ENCODE assay signal across 13 cellular contexts in the genomic region with DNA sequence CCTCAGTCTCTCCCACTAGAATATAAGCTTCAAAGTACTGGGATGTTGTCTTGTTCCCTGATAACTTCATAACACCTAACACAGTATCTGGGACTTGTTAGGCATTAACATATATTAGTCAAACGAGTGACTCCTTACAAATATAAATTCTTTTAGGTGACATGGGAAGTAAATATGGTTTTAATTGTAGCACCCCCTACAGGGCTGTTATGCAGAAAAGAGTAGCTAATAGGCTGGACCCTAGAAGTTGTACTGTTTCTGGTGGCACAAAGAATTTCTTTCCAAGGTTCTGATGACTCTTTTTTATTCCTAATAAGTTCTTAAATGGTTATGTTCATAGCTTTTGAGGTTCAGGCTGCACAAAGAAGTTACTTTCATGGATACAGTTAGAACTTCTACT. TPM values are rescaled to one million over a fixed set of nuclear protein-coding genes. Genes with fewer than 3 reads are reported as not detected.
DNase-seq lines count a peak whose midpoint lies in the region; ATAC-seq and TF ChIP-seq lines count a peak whose summit lies in the region.
"Had no signal": no experiment of that assay in that cellular context is flagged by ENCODE, and none has a peak within 500 bp of the region (broad histone marks: within the 10 kb centered on the region; RNA-seq: fewer than 3 reads in every experiment).

No MANE protein-coding gene starts in this region.

- H4K91ac ChIP-seq in IMR-90 (ENCODE audit: insufficient read depth, low read depth, low read length): no peak overlapping the region

- H3K4me2 ChIP-seq in DOHH2 (ENCODE audit: low read length) (no peak overlapping the region), IMR-90 (ENCODE audit: low read depth, low read length) (no peak overlapping the region)

- H3K79me2 ChIP-seq in DOHH2 (ENCODE audit: control insufficient read depth, low read length): peaks cover 8% of the 10 kb centered on the region

- TF ChIP-seq POLR2A in IMR-90 (IDR thresholded peaks at IDR 0.05; ENCODE audit: low read depth, low read length): no peak

- H4K5ac ChIP-seq in IMR-90 (ENCODE audit: low read depth, low read length): no peak overlapping the region

- BruUV-seq in IMR-90 (replicated peaks; lab: Mats Ljungman, UMichigan): no TSS peak

- H3K27me3 ChIP-seq in DOHH2 (ENCODE audit: control insufficient read depth, low read length) (no peaks in the 10 kb centered on the region), IMR-90 (ENCODE audit: control insufficient read depth, insufficient read depth, low read length) (no peaks in the 10 kb centered on the region)

- peak; percentile 60 for TF ChIP-seq CTCF in DOHH2 (IDR thresholded peaks at IDR 0.05; ENCODE audit: low read depth, low read length, poor library complexity, severe bottlenecking)
- peak; percentile 24; the same call in 1 of the 2 replicates for TF ChIP-seq CTCF in IMR-90 (conservative IDR thresholded peaks at IDR 0.05; ENCODE audit: low read depth, low read length)

- DNase-seq in IMR-90 (no peak), amniotic epithelial cell (ENCODE audit: low read depth) (peak; percentile 8), lung microvascular endothelial cell (ENCODE audit: low read depth in 2 of 2) (peak; percentile 28 to 38)
- no peak for DNase-seq in stimulated activated naive CD4-positive, alpha-beta T cell (lab: John Stamatoyannopoulos, UW)
- DNase-seq: activated CD4-positive, alpha-beta T cell treated with anti-CD3 and anti-CD28 coated beads, Interleukin-2, amount 50 U/mL, for 4 hours; activated naive CD8-positive, alpha-beta T cell treated with anti-CD3 and anti-CD28 coated beads for 36 hours; effector memory CD4-positive, alpha-beta T cell; naive thymus-derived CD8-positive, alpha-beta T cell; NCI-H2029 treated with DMSO at 0.1 percent for 48 hours; SHP77 treated with DMSO at 0.1 percent for 48 hours had no signal

- no peak overlapping the region for H2AK5ac ChIP-seq in IMR-90 (ENCODE audit: low read depth, low read length)

- H4K8ac ChIP-seq in IMR-90 (ENCODE audit: low read depth in 2 of 2, low read length in 2 of 2): no peak overlapping the region

- H3K27ac ChIP-seq in DOHH2 (ENCODE audit: low read depth, low read length): no peak overlapping the region
- no peak overlapping the region for H3K27ac ChIP-seq in IMR-90 (ENCODE audit: insufficient read depth, low read length)

- no peaks in the 10 kb centered on the region for H3F3A ChIP-seq in DOHH2 (ENCODE audit: control insufficient read depth, insufficient read depth)

- no peak overlapping the region for H2AK9ac ChIP-seq in IMR-90 (replicated peaks; ENCODE audit: low read depth, low read length, poor library complexity)

- CTCF ChIA-PET in IMR-90 (lab: Yijun Ruan, JAX): interaction anchor here (0.6 to 1.2 kb wide), 5 partner anchors 13 to 853 kb away, joined by 3 to 5 read pairs (median 3); no protein-coding TSS in a partner anchor

- ATAC-seq in IMR-90 (ENCODE audit: low read depth) (no peak; the same call in 1 of the 2 replicates), GM21529 (IDR thresholded peaks at IDR 0.05; ENCODE audit: unreplicated experiment) (no peak), HG02678 (IDR thresholded peaks at IDR 0.05; ENCODE audit: unreplicated experiment) (no peak)
- ATAC-seq: naive thymus-derived CD8-positive, alpha-beta T cell had no signal

- POLR2A ChIA-PET in IMR-90 (lab: Charles Lee; ENCODE audit: unreplicated experiment): no interaction called here

- H3K9me1 ChIP-seq in IMR-90 (ENCODE audit: insufficient read depth, low read length): peaks cover 4% of the 10 kb centered on the region; the same call in 1 of the 2 replicates

- no peak overlapping the region for H3K4ac ChIP-seq in IMR-90 (ENCODE audit: low read depth, low read length)

- no peak overlapping the region for H2BK20ac ChIP-seq in IMR-90 (ENCODE audit: low read depth, low read length)

- peaks cover 9 to 33% of the 10 kb centered on the region in 2 experiments; a peak in 3 of 4 replicates for H3K79me1 ChIP-seq in IMR-90 (ENCODE audit: low read depth in 1 of 2, low read length in 2 of 2)

- H2BK15ac ChIP-seq in IMR-90 (ENCODE audit: low read depth, low read length): no peak overlapping the region

- H3K56ac ChIP-seq in IMR-90 (ENCODE audit: extremely low read depth, insufficient read depth, low read length): no peak overlapping the region

- no peak overlapping the region for H3K18ac ChIP-seq in IMR-90 (ENCODE audit: low read depth, low read length)

- peaks cover 31% of the 10 kb centered on the region for H3K4me1 ChIP-seq in DOHH2 (ENCODE audit: control insufficient read depth, low read length)
- no peaks in the 10 kb centered on the region for H3K4me1 ChIP-seq in IMR-90 (ENCODE audit: control insufficient read depth, insufficient read depth, low read length)

- H3K36me3 ChIP-seq in DOHH2 (ENCODE audit: control insufficient read depth, low read length) (peaks cover 83% of the 10 kb centered on the region), IMR-90 (ENCODE audit: control insufficient read depth, insufficient read depth, low read length) (peaks cover 45% of the 10 kb centered on the region)

- no CpG with 5 or more reads among the region's 1 CpG for WGBS in IMR-90 (ENCODE audit: extremely low coverage in 2 of 2, insufficient read length in 1 of 2), 2 experiments

- H2BK120ac ChIP-seq in IMR-90 (ENCODE audit: low read depth, low read length): no peak overlapping the region

- no peak overlapping the region for H2AFZ ChIP-seq in IMR-90 (replicated peaks; ENCODE audit: low read length, poor library complexity)

- H3K9me3 ChIP-seq in DOHH2 (ENCODE audit: control insufficient read depth, insufficient read depth, low read length) (no peaks in the 10 kb centered on the region), IMR-90 (ENCODE audit: control insufficient read depth, insufficient read depth, low read length) (no peaks in the 10 kb centered on the region)

- TF ChIP-seq RAD21 in IMR-90 (IDR thresholded peaks at IDR 0.05; ENCODE audit: low read length): no peak

- H3K4me3 ChIP-seq in DOHH2 (ENCODE audit: low read length) (no peak overlapping the region), IMR-90 (ENCODE audit: insufficient read depth, low read depth, low read length) (no peak overlapping the region)

- dilution Hi-C loops in IMR-90 (cut with HindIII; ENCODE audit: low sequenced_read_pairs, unreplicated experiment): no loop called here

- no peak overlapping the region for H3K14ac ChIP-seq in IMR-90 (replicated peaks; ENCODE audit: low read depth, low read length)

- H4K20me1 ChIP-seq in DOHH2 (ENCODE audit: control insufficient read depth, insufficient read depth, low read depth, low read length) (no peaks in the 10 kb centered on the region), IMR-90 (ENCODE audit: insufficient read depth, low read length) (peaks cover 9% of the 10 kb centered on the region; the same call in 1 of the 2 replicates)

- H3K9ac ChIP-seq in IMR-90 (ENCODE audit: low read depth, low read length): no peak overlapping the region

- H3K23ac ChIP-seq in IMR-90 (ENCODE audit: low read depth, low read length): no peak overlapping the region

- in situ Hi-C loops in IMR-90 (cut with MboI; ENCODE audit: low sequenced_read_pairs): no loop called here

- H3K9me2 ChIP-seq in DOHH2 (replicated peaks; ENCODE audit: control insufficient read depth, low read length): no peaks in the 10 kb centered on the region

- intact Hi-C loops in IMR-90 (cut with micrococcal nuclease): loop anchor here (2.0 kb wide), 1 partner anchor 29 kb away; no protein-coding TSS in a partner anchor

- H2BK5ac ChIP-seq in IMR-90 (ENCODE audit: low read depth, low read length, poor library complexity, severe bottlenecking): no peak overlapping the region

TF ChIP-seq in IMR-90, 13 proteins besides CTCF, POLR2A, EP300 and RAD21:
- TF ChIP-seq RFX5 (IDR thresholded peaks at IDR 0.05; ENCODE audit: low read depth, low read length): no peak
- no peak for TF ChIP-seq BHLHE40 (IDR thresholded peaks at IDR 0.05; ENCODE audit: low read depth, low read length)
- TF ChIP-seq, protein P1, sequence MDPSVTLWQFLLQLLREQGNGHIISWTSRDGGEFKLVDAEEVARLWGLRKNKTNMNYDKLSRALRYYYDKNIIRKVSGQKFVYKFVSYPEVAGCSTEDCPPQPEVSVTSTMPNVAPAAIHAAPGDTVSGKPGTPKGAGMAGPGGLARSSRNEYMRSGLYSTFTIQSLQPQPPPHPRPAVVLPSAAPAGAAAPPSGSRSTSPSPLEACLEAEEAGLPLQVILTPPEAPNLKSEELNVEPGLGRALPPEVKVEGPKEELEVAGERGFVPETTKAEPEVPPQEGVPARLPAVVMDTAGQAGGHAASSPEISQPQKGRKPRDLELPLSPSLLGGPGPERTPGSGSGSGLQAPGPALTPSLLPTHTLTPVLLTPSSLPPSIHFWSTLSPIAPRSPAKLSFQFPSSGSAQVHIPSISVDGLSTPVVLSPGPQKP (IDR thresholded peaks at IDR 0.05; ENCODE audit: borderline replicate concordance, low read depth, low read length): no peak
- TF ChIP-seq CEBPB (IDR thresholded peaks at IDR 0.05; ENCODE audit: low read depth, low read length): no peak
- no peak for TF ChIP-seq RCOR1 (IDR thresholded peaks at IDR 0.05; ENCODE audit: insufficient replicate concordance, low read length)

RNA-seq across cellular contexts. Expression of gene GPATCH2L, which starts 29.8 kb away (rescaled TPM):
- total RNA-seq in IMR-90 (2012; rRNA removed) (51.4 and 58.6 TPM in 2 replicates), lung microvascular endothelial cell (25.5 and 32.3 TPM in 2 replicates)
- 12.9 and 15.6 TPM in 2 replicates for polyA plus RNA-seq in IMR-90 (2012; rRNA removed)
- polyA plus RNA-seq in IMR-90 (2012; cell fraction: cytosol; rRNA removed): 29.0 and 45.3 TPM in 2 replicates
- polyA plus RNA-seq in IMR-90 (2012; cell fraction: nucleus; rRNA removed; ENCODE audit: low replicate concordance): 63.5 and 85.2 TPM in 2 replicates

Comparison
In these comparisons a context has a peak if more than half of its experiments do, and no peak if none do; other contexts are left out.
1. DNase-seq: peak in amniotic epithelial cell (single experiment) and lung microvascular endothelial cell (2 of 2); none in IMR-90 (single experiment) and stimulated activated naive CD4-positive, alpha-beta T cell (0 of 6).